In genomic region chr17:14107889-14108288, GRCh38 we compare ENCODE assay signal across 22 cellular contexts. TPM values are rescaled to one million over a fixed set of nuclear protein-coding genes. Genes with fewer than 3 reads are reported as not detected.
DNase-seq lines count a peak whose midpoint lies in the region; ATAC-seq lines count a peak whose summit lies in the region.
"Had no signal": no experiment of that assay in that cellular context is flagged by ENCODE, and none has a peak within 500 bp of the region (broad histone marks: within the 10 kb centered on the region; RNA-seq: fewer than 3 reads in every experiment).

No MANE protein-coding gene starts in this region.

- peaks cover 5 to 15% of the 10 kb centered on the region in 2 donors for H3K36me3 Mint-ChIP-seq in activated naive CD4-positive, alpha-beta T cell treated with anti-CD3 and anti-CD28 coated beads, Interleukin-2, amount 50 U/mL, for 72 hours

- H3K9me3 Mint-ChIP-seq in activated naive CD4-positive, alpha-beta T cell treated with anti-CD3 and anti-CD28 coated beads, Interleukin-2, amount 50 U/mL, for 72 hours, result peaks cover 0 to 3% of the 10 kb centered on the region in 2 donors
- H3K9me3 Mint-ChIP-seq: CD8-positive, alpha-beta T cell; H9; HFFc6 had no signal

- H3K27ac Mint-ChIP-seq in activated naive CD4-positive, alpha-beta T cell treated with anti-CD3 and anti-CD28 coated beads, Interleukin-2, amount 50 U/mL, for 72 hours, result peak overlapping the region in 1 of 2 donors; percentile 44
- H3K27ac Mint-ChIP-seq: CD8-positive, alpha-beta T cell; HFFc6 had no signal

- DNase-seq in activated CD4-positive, CD25-positive, alpha-beta regulatory T cell treated with anti-CD3 and anti-CD28 coated beads, Interleukin-2, amount 50 U/mL, for 72 hours, result no peak
- no peak for DNase-seq in activated naive CD4-positive, alpha-beta T cell treated with anti-CD3 and anti-CD28 coated beads, Interleukin-2, amount 50 U/mL, for 72 hours (ENCODE audit: low spot score in 2 of 2)
- no peak for DNase-seq in activated naive CD4-positive, alpha-beta T cell treated with anti-CD3 and anti-CD28 coated beads, Interleukin-2, amount 50 U/mL, for 16 hours
- DNase-seq in amniotic epithelial cell (ENCODE audit: low read depth) (peak; percentile 23), globus pallidus (ENCODE audit: low spot score) (no peak), putamen (ENCODE audit: low spot score) (no peak)
- DNase-seq: ACHN; C1 segment of cervical spinal cord; CD8-positive, alpha-beta T cell; H9; HFFc6; MG63; NCI-H1417; NCI-H1694 treated with DMSO at 0.1 percent for 48 hours; NCI-H2081 treated with DMSO at 0.1 percent for 48 hours; NCI-H2171 treated with DMSO at 0.1 percent for 48 hours; NCI-H446; NCI-H526; Right ventricle myocardium superior had no signal

- peak; percentile 55 to 63 for ATAC-seq in activated CD4-positive, CD25-positive, alpha-beta regulatory T cell treated with anti-CD3 and anti-CD28 coated beads, Interleukin-2, amount 50 U/mL, for 24 hours
- peak; percentile 61 to 94 for ATAC-seq in activated naive CD4-positive, alpha-beta T cell treated with anti-CD3 and anti-CD28 coated beads, Interleukin-2, amount 50 U/mL, for 72 hours
- no peak for ATAC-seq in HG02870 (IDR thresholded peaks at IDR 0.05; ENCODE audit: unreplicated experiment)
- ATAC-seq: CD8-positive, alpha-beta T cell; K562 had no signal

RNA-seq across cellular contexts. Expression of gene COX10, which starts 38.6 kb away (rescaled TPM):
- total RNA-seq in activated naive CD4-positive, alpha-beta T cell treated with anti-CD3 and anti-CD28 coated beads, Interleukin-2, amount 50 U/mL, for 72 hours, result 10 to 100 TPM; 16.8 to 25.7 TPM
